Comparison of ENCODE assay signal across 14 cellular contexts in the genomic region with DNA sequence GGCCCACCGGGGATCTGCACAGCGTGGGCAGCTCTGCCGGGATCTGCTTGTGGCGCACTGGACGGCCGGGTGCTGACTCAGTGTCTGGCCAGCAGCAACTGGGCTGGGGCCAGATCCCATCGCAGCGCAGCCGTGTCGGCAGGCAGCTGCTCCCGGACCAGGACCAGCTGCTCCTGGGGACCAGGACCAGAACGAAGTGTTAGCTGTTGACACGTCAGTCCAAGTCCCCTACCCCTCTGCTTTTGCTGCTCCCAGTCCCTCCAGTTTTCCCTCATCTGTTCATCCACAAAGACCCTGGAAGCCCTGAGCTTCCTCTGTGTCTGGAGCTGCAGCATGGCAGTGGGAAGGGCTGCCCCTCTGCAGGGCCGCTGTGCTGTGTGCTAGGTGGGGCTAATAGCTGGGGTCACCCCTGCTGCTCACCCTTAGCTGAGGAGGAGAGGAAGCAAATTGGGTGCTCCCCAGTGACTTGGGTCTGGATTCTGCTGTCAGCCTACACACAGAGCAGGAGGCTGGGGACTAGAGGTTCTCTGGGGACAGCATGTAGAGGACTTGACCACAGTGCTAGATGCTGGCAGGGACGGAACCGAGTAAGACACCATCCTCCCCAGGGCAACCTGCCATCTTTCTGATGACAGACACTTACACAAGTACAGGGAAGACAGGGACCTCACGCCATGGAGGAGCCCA.
DNase-seq lines count a peak whose midpoint lies in the region; TF ChIP-seq lines count a peak whose summit lies in the region.
"Had no signal": no experiment of that assay in that cellular context is flagged by ENCODE, and none has a peak within 500 bp of the region (broad histone marks: within the 10 kb centered on the region; RNA-seq: fewer than 3 reads in every experiment).

No MANE protein-coding gene starts in this region.

- H3K4me3 ChIP-seq in cardiac fibroblast (replicated peaks in 1 of 2; ENCODE audit: low read depth in 2 of 2, low read length in 2 of 2): no peak overlapping the region

- POLR2A ChIA-PET in GM10248 (lab: Yijun Ruan, JAX): no interaction called here

- DNase-seq in DMS 273 (lab: John Stamatoyannopoulos, UW; ENCODE audit: unreplicated experiment) (peak; percentile 28), DMS 273 treated with DMSO at 0.1 percent for 48 hours (lab: John Stamatoyannopoulos, UW) (no peak), cardiac fibroblast (ENCODE audit: low read depth in 2 of 2) (peak; percentile 60 to 73), iris pigment epithelial cell (ENCODE audit: low read depth) (peak; percentile 26), stromal cell of bone marrow (ENCODE audit: low read depth) (peak; percentile 34), GM10248 (ENCODE audit: extremely low spot score) (no peak), NCI-H1436 (lab: John Stamatoyannopoulos, UW) (no peak), OCI-M1 (lab: John Stamatoyannopoulos, UW) (no peak)
- DNase-seq: activated CD4-positive, alpha-beta memory T cell treated with anti-CD3 and anti-CD28 coated beads, Interleukin-2, amount 10 ng/mL, durations not matched to agents 7 days and 5 days; activated naive CD8-positive, alpha-beta T cell treated with anti-CD3 and anti-CD28 coated beads for 36 hours; effector memory CD4-positive, alpha-beta T cell; NCI-H1694 treated with DMSO at 0.1 percent for 48 hours; stimulated activated naive CD8-positive, alpha-beta T cell treated with anti-CD3 and anti-CD28 coated beads, Interleukin-15, Interleukin-2, amounts not matched to agents 100 U/mL and 50 U/mL, for 24 hours; T-helper 1 cell had no signal

- CTCF ChIA-PET in GM10248 (lab: Yijun Ruan, JAX): no interaction called here

- no peak for TF ChIP-seq CTCF in cardiac fibroblast (IDR thresholded peaks at IDR 0.05; ENCODE audit: low read depth, low read length)
- no peak for TF ChIP-seq CTCF in GM10248 (IDR thresholded peaks at IDR 0.05; ENCODE audit: control extremely low read depth, extremely low read depth, low read depth, missing control alignments)

Comparison
In these comparisons a context has a peak if more than half of its experiments do, and no peak if none do; other contexts are left out.
1. DNase-seq: peak in DMS 273 (single experiment), cardiac fibroblast (2 of 2), iris pigment epithelial cell (single experiment) and stromal cell of bone marrow (single experiment); none in DMS 273 treated with DMSO at 0.1 percent for 48 hours (single experiment), GM10248 (single experiment), NCI-H1436 (single experiment) and OCI-M1 (single experiment).